Comparison of ENCODE assay signal across 2 cellular contexts in the genomic region with DNA sequence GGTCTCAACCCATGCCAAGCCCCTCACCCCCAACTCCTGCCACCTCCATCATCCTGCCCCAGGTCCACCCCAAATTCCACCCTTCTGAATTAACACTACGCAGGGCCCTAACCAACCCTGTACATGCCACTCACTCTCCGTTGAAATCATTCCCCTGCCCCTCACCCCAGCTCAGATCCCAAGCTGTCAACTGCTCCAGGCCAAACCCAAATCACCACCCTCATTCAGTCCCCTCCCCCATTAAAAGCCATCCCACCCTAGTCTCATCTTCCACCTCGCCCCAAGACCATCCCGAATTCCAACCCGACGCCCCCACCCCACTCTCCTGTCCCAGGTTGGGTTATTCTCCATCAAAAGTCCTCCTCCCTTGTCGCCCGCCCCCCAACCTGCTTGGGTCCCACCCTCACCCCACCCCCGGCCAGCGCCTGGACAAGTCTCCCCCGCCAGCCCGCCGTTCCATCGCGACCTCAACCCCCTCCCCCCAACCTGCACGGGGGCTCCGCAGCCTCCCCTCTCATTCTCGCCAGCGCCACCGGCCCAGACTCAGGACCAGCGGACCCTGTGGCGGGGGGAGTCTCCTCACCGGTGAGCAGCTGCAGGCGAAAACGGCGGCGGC.
TF ChIP-seq lines count a peak whose summit lies in the region.

No MANE protein-coding gene starts in this region.

TF ChIP-seq in endothelial cell of umbilical vein, 7 proteins besides CTCF, POLR2A, EP300 and RAD21 (continued from another document):
- TF ChIP-seq FOS (IDR thresholded peaks at IDR 0.05; ENCODE audit: borderline replicate concordance, insufficient read depth, low read length) (no peak), POLR2AphosphoS5 (IDR thresholded peaks at IDR 0.05; ENCODE audit: insufficient read depth, low read depth, low read length) (no peak), MYC (IDR thresholded peaks at IDR 0.05; ENCODE audit: low read depth, low read length) (no peak), EZH2 (IDR thresholded peaks at IDR 0.05; ENCODE audit: borderline replicate concordance, low read depth, low read length, severe bottlenecking) (no peak)
- TF ChIP-seq, protein P1, sequence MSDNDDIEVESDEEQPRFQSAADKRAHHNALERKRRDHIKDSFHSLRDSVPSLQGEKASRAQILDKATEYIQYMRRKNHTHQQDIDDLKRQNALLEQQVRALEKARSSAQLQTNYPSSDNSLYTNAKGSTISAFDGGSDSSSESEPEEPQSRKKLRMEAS (IDR thresholded peaks at IDR 0.05; ENCODE audit: insufficient read depth, insufficient read length) = no peak

TF ChIP-seq in neural cell, 6 proteins besides CTCF, POLR2A, EP300 and RAD21 (continued from another document):
- TF ChIP-seq REST (IDR thresholded peaks at IDR 0.05; ENCODE audit: borderline replicate concordance) = no peak
- no peak for TF ChIP-seq SMC3 (conservative IDR thresholded peaks at IDR 0.05; ENCODE audit: poor library complexity)
